ENCODE assay signal across 28 cellular contexts in genomic region chr18:29811519-29811918, GRCh38.
"Had no signal": no experiment of that assay in that cellular context is flagged by ENCODE, and none has a peak within 500 bp of the region (broad histone marks: within the 10 kb centered on the region; RNA-seq: fewer than 3 reads in every experiment).

No MANE protein-coding gene starts in this region.

- H3K36me3 Mint-ChIP-seq: activated naive CD4-positive, alpha-beta T cell treated with anti-CD3 and anti-CD28 coated beads, Interleukin-2, amount 10 ng/mL, durations not matched to agents 7 days and 5 days; activated naive CD8-positive, alpha-beta T cell treated with anti-CD3 and anti-CD28 coated beads, Interleukin-2, amount 10 ng/mL, durations not matched to agents 7 days and 5 days had no signal

- H3K36me3 ChIP-seq: cardiac muscle cell, esophagus squamous epithelium had no signal

- H3K9me3 ChIP-seq: body of pancreas, esophagus squamous epithelium had no signal

- ATAC-seq: activated CD4-positive, alpha-beta T cell treated with anti-CD3 and anti-CD28 coated beads for 36 hours; activated naive CD4-positive, alpha-beta T cell treated with anti-CD3 and anti-CD28 coated beads, Interleukin-2, amount 50 U/mL, for 72 hours; activated T-cell treated with anti-CD3 and anti-CD28 coated beads, Interleukin-2, amount 50 U/mL, for 72 hours; body of pancreas; effector memory CD8-positive, alpha-beta T cell had no signal

- DNase-seq: activated CD4-positive, alpha-beta memory T cell treated with anti-CD3 and anti-CD28 coated beads, Interleukin-2, amount 10 ng/mL, durations not matched to agents 7 days and 5 days; activated CD4-positive, alpha-beta T cell treated with anti-CD3 and anti-CD28 coated beads for 36 hours; activated CD4-positive, alpha-beta T cell treated with anti-CD3 and anti-CD28 coated beads, Interleukin-2, amount 10 ng/mL, durations not matched to agents 24 days and 14 days; activated CD4-positive, alpha-beta T cell treated with anti-CD3 and anti-CD28 coated beads, Interleukin-2, amount 50 U/mL, for 4 hours; activated CD4-positive, CD25-positive, alpha-beta regulatory T cell; activated CD4-positive, CD25-positive, alpha-beta regulatory T cell treated with anti-CD3 and anti-CD28 coated beads, Interleukin-2, amount 50 U/mL, for 72 hours; activated CD8-positive, alpha-beta memory T cell treated with anti-CD3 and anti-CD28 coated beads, Interleukin-2, amount 50 U/mL, for 48 hours; activated gamma-delta T cell; activated naive CD4-positive, alpha-beta T cell; activated naive CD4-positive, alpha-beta T cell treated with anti-CD3 and anti-CD28 coated beads, Interleukin-2, amount 10 ng/mL, durations not matched to agents 7 days and 5 days; activated naive CD8-positive, alpha-beta T cell treated with anti-CD3 and anti-CD28 coated beads, Interleukin-2, amount 10 ng/mL, durations not matched to agents 7 days and 5 days; activated T-cell treated with anti-CD3 and anti-CD28 coated beads for 4 hours; activated T-cell treated with anti-CD3 and anti-CD28 coated beads, Interleukin-2, amount 50 U/mL, for 24 hours; activated T-cell treated with anti-CD3 and anti-CD28 coated beads, Interleukin-2, amount 50 U/mL, for 72 hours; amniotic stem cell; anterior cingulate cortex; body of pancreas; central memory CD4-positive, alpha-beta T cell; dorsolateral prefrontal cortex; effector memory CD8-positive, alpha-beta T cell; esophagus squamous epithelium; head of caudate nucleus; T-helper 2 cell had no signal

- H3K4me1 ChIP-seq: body of pancreas, esophagus squamous epithelium had no signal

- H3K27ac Mint-ChIP-seq: activated CD4-positive, alpha-beta memory T cell treated with anti-CD3 and anti-CD28 coated beads, Interleukin-2, amount 10 ng/mL, durations not matched to agents 7 days and 5 days; activated CD4-positive, alpha-beta T cell treated with anti-CD3 and anti-CD28 coated beads for 36 hours; activated CD4-positive, alpha-beta T cell treated with anti-CD3 and anti-CD28 coated beads, Interleukin-2, amount 10 ng/mL, durations not matched to agents 24 days and 14 days; activated naive CD4-positive, alpha-beta T cell treated with anti-CD3 and anti-CD28 coated beads, Interleukin-2, amount 10 ng/mL, durations not matched to agents 7 days and 5 days; activated naive CD4-positive, alpha-beta T cell treated with anti-CD3 and anti-CD28 coated beads, Interleukin-2, amount 50 U/mL, for 72 hours; activated naive CD8-positive, alpha-beta T cell treated with anti-CD3 and anti-CD28 coated beads, Interleukin-2, amount 10 ng/mL, durations not matched to agents 7 days and 5 days; activated T-cell treated with anti-CD3 and anti-CD28 coated beads, Interleukin-2, amount 50 U/mL, for 24 hours; activated T-cell treated with anti-CD3 and anti-CD28 coated beads, Interleukin-2, amount 50 U/mL, for 72 hours; dendritic cell treated with granulocyte-macrophage colony-stimulating factor and Interleukin-4, amounts not matched to agents 40 ng/mL and 50 ng/mL, for 4 days; effector memory CD8-positive, alpha-beta T cell had no signal

- H3K27ac ChIP-seq: body of pancreas, cardiac muscle cell, coronary artery, dorsolateral prefrontal cortex, epithelial cell of prostate, esophagus squamous epithelium had no signal

- H3K4me3 ChIP-seq: body of pancreas, cardiac muscle cell, coronary artery, dorsolateral prefrontal cortex, esophagus squamous epithelium had no signal

- H3K4me3 Mint-ChIP-seq: activated CD4-positive, alpha-beta memory T cell treated with anti-CD3 and anti-CD28 coated beads, Interleukin-2, amount 10 ng/mL, durations not matched to agents 7 days and 5 days; activated CD4-positive, alpha-beta T cell treated with anti-CD3 and anti-CD28 coated beads for 36 hours; activated CD4-positive, alpha-beta T cell treated with anti-CD3 and anti-CD28 coated beads, Interleukin-2, amount 10 ng/mL, durations not matched to agents 24 days and 14 days; activated naive CD4-positive, alpha-beta T cell treated with anti-CD3 and anti-CD28 coated beads, Interleukin-2, amount 10 ng/mL, durations not matched to agents 7 days and 5 days; activated naive CD8-positive, alpha-beta T cell treated with anti-CD3 and anti-CD28 coated beads, Interleukin-2, amount 10 ng/mL, durations not matched to agents 7 days and 5 days; activated T-cell treated with anti-CD3 and anti-CD28 coated beads, Interleukin-2, amount 50 U/mL, for 24 hours; activated T-cell treated with anti-CD3 and anti-CD28 coated beads, Interleukin-2, amount 50 U/mL, for 72 hours; dendritic cell treated with granulocyte-macrophage colony-stimulating factor and Interleukin-4, amounts not matched to agents 40 ng/mL and 50 ng/mL, for 4 days; effector memory CD8-positive, alpha-beta T cell had no signal

- H3K27me3 Mint-ChIP-seq: activated CD4-positive, alpha-beta memory T cell treated with anti-CD3 and anti-CD28 coated beads, Interleukin-2, amount 10 ng/mL, durations not matched to agents 7 days and 5 days; activated CD4-positive, alpha-beta T cell treated with anti-CD3 and anti-CD28 coated beads for 36 hours; activated CD4-positive, alpha-beta T cell treated with anti-CD3 and anti-CD28 coated beads, Interleukin-2, amount 10 ng/mL, durations not matched to agents 24 days and 14 days; activated naive CD4-positive, alpha-beta T cell treated with anti-CD3 and anti-CD28 coated beads, Interleukin-2, amount 10 ng/mL, durations not matched to agents 7 days and 5 days; activated naive CD8-positive, alpha-beta T cell treated with anti-CD3 and anti-CD28 coated beads, Interleukin-2, amount 10 ng/mL, durations not matched to agents 7 days and 5 days; activated T-cell treated with anti-CD3 and anti-CD28 coated beads, Interleukin-2, amount 50 U/mL, for 24 hours; dendritic cell treated with granulocyte-macrophage colony-stimulating factor and Interleukin-4, amounts not matched to agents 40 ng/mL and 50 ng/mL, for 4 days; effector memory CD8-positive, alpha-beta T cell had no signal

- H3K27me3 ChIP-seq: body of pancreas, cardiac muscle cell, esophagus squamous epithelium had no signal

- H3K4me1 Mint-ChIP-seq: activated CD4-positive, alpha-beta memory T cell treated with anti-CD3 and anti-CD28 coated beads, Interleukin-2, amount 10 ng/mL, durations not matched to agents 7 days and 5 days; activated CD4-positive, alpha-beta T cell treated with anti-CD3 and anti-CD28 coated beads for 36 hours; activated CD4-positive, alpha-beta T cell treated with anti-CD3 and anti-CD28 coated beads, Interleukin-2, amount 10 ng/mL, durations not matched to agents 24 days and 14 days; activated naive CD4-positive, alpha-beta T cell treated with anti-CD3 and anti-CD28 coated beads, Interleukin-2, amount 10 ng/mL, durations not matched to agents 7 days and 5 days; activated naive CD8-positive, alpha-beta T cell treated with anti-CD3 and anti-CD28 coated beads, Interleukin-2, amount 10 ng/mL, durations not matched to agents 7 days and 5 days had no signal
